Comparison of ENCODE assay signal across 9 cellular contexts in genomic region chr9:113582698-113583200, GRCh38.
DNase-seq lines count a peak whose midpoint lies in the region; ATAC-seq, FAIRE-seq and TF ChIP-seq lines count a peak whose summit lies in the region.
"Had no signal": no experiment of that assay in that cellular context is flagged by ENCODE, and none has a peak within 500 bp of the region (broad histone marks: within the 10 kb centered on the region; RNA-seq: fewer than 3 reads in every experiment).

No MANE protein-coding gene starts in this region.

- no peaks in the 10 kb centered on the region for H3K9me2 ChIP-seq in GM23248 (ENCODE audit: insufficient read depth)

- H3K36me3 Mint-ChIP-seq in CD4-positive, alpha-beta T cell (ENCODE audit: low read depth) = peaks cover 38% of the 10 kb centered on the region
- H3K36me3 Mint-ChIP-seq in natural killer cell (no peaks in the 10 kb centered on the region), H9 (ENCODE audit: insufficient read depth in 1 of 3, low read depth in 3 of 3) (peaks cover 0 to 14% (median 9%) of the 10 kb centered on the region in 3 experiments; a peak in 4 of 7 replicates)

- no peak for FAIRE-seq in GM12878 (lab: Jason Lieb, UNC)

- no peak overlapping the region for H4K8ac ChIP-seq in H9 (replicated peaks; ENCODE audit: insufficient read length, low read depth, low read length)

- H3K4me2 ChIP-seq in GM23248 (ENCODE audit: unreplicated experiment) = no peak overlapping the region
- H3K4me2 ChIP-seq in GM12878 (ENCODE audit: control insufficient read depth, insufficient read depth) = peak overlapping the region; percentile 95
- H3K4me2 ChIP-seq in H9 (ENCODE audit: insufficient read depth, insufficient read length, low read length) = no peak overlapping the region

- SMC1A ChIA-PET in GM12878 (lab: Charles Lee; ENCODE audit: uncharacterized antibody, unreplicated experiment) = interaction anchor here (0.7 to 7.5 kb wide), 21 partner anchors 9 to 363 kb away, joined by 3 to 323 read pairs (median 5); partner anchors contain the start of genes C9orf43, CDC26, POLE3 and PRPF4

- H3K9ac ChIP-seq in GM23248 (peak overlapping the region; percentile 32; the same call in 1 of the 2 replicates), GM12878 (ENCODE audit: control insufficient read depth, insufficient read depth, low read length) (peak overlapping the region; percentile 49), H9 (ENCODE audit: extremely low read depth, insufficient read length, low read length) (no peak overlapping the region)

- H2BK20ac ChIP-seq in H9 (ENCODE audit: low read depth, low read length, poor library complexity, severe bottlenecking) = no peak overlapping the region

- ATAC-seq in CD4-positive, alpha-beta T cell (ENCODE audit: poor library complexity) = no peak
- ATAC-seq in GM12878 = no peak
- no peak for ATAC-seq in natural killer cell
- no peak for ATAC-seq in HG03025 (IDR thresholded peaks at IDR 0.05; ENCODE audit: low FRiP score, unreplicated experiment)

- no peak for TF ChIP-seq RAD21 in GM12878 (IDR thresholded peaks at IDR 0.05; ENCODE audit: insufficient read depth, low read depth, low read length)

- H2BK120ac ChIP-seq in H9 (ENCODE audit: low read depth, low read length, poor library complexity, severe bottlenecking) = no peak overlapping the region

- TF ChIP-seq EP300 in GM12878 (IDR thresholded peaks at IDR 0.05; ENCODE audit: borderline replicate concordance in 1 of 2, control insufficient read depth in 1 of 2, low read depth in 2 of 2, low read length in 2 of 2) = no peak

- WGBS in GM23248 (ENCODE audit: low coverage in 1 of 2, low lambda C conversion rate in 2 of 2, missing lambda C conversion rate in 2 of 2), 2 experiments = 87 to 92% methylated on average over 6 of the region's 6 CpGs
- 85% methylated on average over 6 of the region's 6 CpGs for WGBS in GM12878 (ENCODE audit: insufficient coverage, insufficient replicate concordance, low lambda C conversion rate, missing lambda C conversion rate)
- WGBS in H9 (ENCODE audit: extremely low coverage, insufficient read length, low lambda C conversion rate) = no CpG with 5 or more reads among the region's 6 CpGs

- H3K9me3 ChIP-seq in CD4-positive, alpha-beta T cell (ENCODE audit: control insufficient read depth, low read length) = no peaks in the 10 kb centered on the region
- H3K9me3 ChIP-seq in GM23248 (ENCODE audit: low read depth) (no peaks in the 10 kb centered on the region), GM12878 (replicated peaks; ENCODE audit: control insufficient read depth, insufficient read depth, low read length) (no peaks in the 10 kb centered on the region), H9 (ENCODE audit: control insufficient read depth, low read depth, low read length) (no peaks in the 10 kb centered on the region)

- POLR2A ChIA-PET in CD4-positive, alpha-beta T cell (lab: Charles Lee) = interaction anchor here (0.8 to 5.6 kb wide), 9 partner anchors 12 to 308 kb away, joined by 3 to 59 read pairs (median 10); partner anchors contain the start of genes C9orf43, CDC26, HDHD3 and POLE3
- POLR2A ChIA-PET in GM12878 (lab: Charles Lee) = interaction anchor here (0.5 to 11.8 kb wide), 8 partner anchors 8 to 137 kb away, joined by 3 to 233 read pairs (median 6); no protein-coding TSS in a partner anchor

- 0 out of 2 replicates have a peak, but pooled peaks cover 15% of the 10 kb centered on the region for H3K79me2 ChIP-seq in GM23248 (ENCODE audit: insufficient read depth)
- H3K79me2 ChIP-seq in GM12878 (ENCODE audit: control insufficient read depth, insufficient read depth, low read length) = peaks cover 32% of the 10 kb centered on the region
- no peaks in the 10 kb centered on the region for H3K79me2 ChIP-seq in H9 (ENCODE audit: insufficient read depth, low read length)

- no peak for DNase-seq in CD4-positive, alpha-beta T cell
- no peak for DNase-seq in GM23248
- DNase-seq in GM12878 (ENCODE audit: low read depth, low spot score) = no peak
- no peak for DNase-seq in natural killer cell
- no peak for DNase-seq in H9
- no peak for DNase-seq in GM20000 (ENCODE audit: low spot score)
- DNase-seq in NCI-H82 (lab: John Stamatoyannopoulos, UW) = no peak
- DNase-seq: endodermal cell had no signal

- no peak overlapping the region for H2BK5ac ChIP-seq in H9 (ENCODE audit: insufficient read length, low read length)

- no peak overlapping the region for H3K23ac ChIP-seq in H9 (ENCODE audit: insufficient read length, low read depth, low read length)

- in situ Hi-C loops in GM23248 (cut with MboI) (loop anchor here (5.0 kb wide), 1 partner anchor 130 kb away; no protein-coding TSS in a partner anchor), GM12878 (cut with MboI) (loop anchor here (5.0 kb wide), 2 partner anchors 135 to 310 kb away; no protein-coding TSS in a partner anchor)

- no peak overlapping the region for H2BK12ac ChIP-seq in H9 (ENCODE audit: insufficient read length, low read depth, low read length)

- H3K4me1 Mint-ChIP-seq in CD4-positive, alpha-beta T cell (ENCODE audit: low read depth) = peaks cover 82% of the 10 kb centered on the region
- peaks cover 81 to 94% of the 10 kb centered on the region in 2 donors for H3K4me1 Mint-ChIP-seq in natural killer cell
- peaks cover 9% of the 10 kb centered on the region in 2 experiments; a peak in 3 of 4 replicates for H3K4me1 Mint-ChIP-seq in H9

- H3K18ac ChIP-seq in H9 (ENCODE audit: insufficient read length, low read depth, low read length) = no peak overlapping the region

- RAD21 ChIA-PET in GM12878 (lab: Charles Lee; ENCODE audit: unreplicated experiment) = interaction anchor here (1.0 to 15.8 kb wide), 16 partner anchors 10 to 308 kb away, joined by 3 to 481 read pairs (median 7); partner anchors contain the start of genes C9orf43, CDC26 and POLE3

- H3K14ac ChIP-seq in H9 (ENCODE audit: insufficient read depth, low read length) = no peak overlapping the region

- no peaks in the 10 kb centered on the region for H3K27me3 ChIP-seq in CD4-positive, alpha-beta T cell (ENCODE audit: control insufficient read depth, insufficient read depth, low read length)
- H3K27me3 ChIP-seq in GM23248 (replicated peaks; ENCODE audit: insufficient read depth) (no peaks in the 10 kb centered on the region), GM12878 (replicated peaks in 1 of 2; ENCODE audit: control insufficient read depth in 2 of 2, insufficient read depth in 2 of 2, low read length in 1 of 2) (no peaks in the 10 kb centered on the region), H9 (ENCODE audit: insufficient read depth, low read length) (no peaks in the 10 kb centered on the region)

- no TSS peak for BruUV-seq in GM12878 (replicated peaks; lab: Mats Ljungman, UMichigan)

- TF ChIP-seq CTCF in CD4-positive, alpha-beta T cell (IDR thresholded peaks at IDR 0.05) = no peak
- TF ChIP-seq CTCF in GM12878 (IDR thresholded peaks at IDR 0.05 in 2 of 3, conservative IDR thresholded peaks at IDR 0.05 in 1 of 3; ENCODE audit: control insufficient read depth in 2 of 3, extremely low read depth in 1 of 3, insufficient read depth in 1 of 3, low read depth in 3 of 3, low read length in 3 of 3) = no peak
- no peak for TF ChIP-seq CTCF in natural killer cell (IDR thresholded peaks at IDR 0.05)
- no peak for TF ChIP-seq CTCF in H9 (conservative IDR thresholded peaks at IDR 0.05)
- TF ChIP-seq CTCF in GM20000 (IDR thresholded peaks at IDR 0.05; ENCODE audit: extremely low read depth, missing control alignments) = no peak

- H2AK5ac ChIP-seq in H9 (ENCODE audit: insufficient read length, low read length) = no peak overlapping the region

- H4K91ac ChIP-seq in H9 (ENCODE audit: insufficient read length, low read depth, low read length) = no peak overlapping the region

- no peak overlapping the region for H3K4ac ChIP-seq in H9 (ENCODE audit: low read depth, low read length)

- H2AFZ ChIP-seq in GM23248 = no peak overlapping the region
- no peak overlapping the region for H2AFZ ChIP-seq in GM12878 (ENCODE audit: control insufficient read depth, low read depth, low read length)
- H2AFZ ChIP-seq in H9 (ENCODE audit: low read length) = no peak overlapping the region

- H3K27ac Mint-ChIP-seq in CD4-positive, alpha-beta T cell = peak overlapping the region; percentile 94
- H3K27ac Mint-ChIP-seq in natural killer cell (peak overlapping the region; percentile 92 to 93), H9 (peak overlapping the region in 1 of 3 experiments; percentile 35; a peak in 1 of 7 replicates)
- H3K27ac Mint-ChIP-seq: endodermal cell had no signal

- H2BK15ac ChIP-seq in H9 (ENCODE audit: low read depth, low read length) = no peak overlapping the region

- intact Hi-C loops in CD4-positive, alpha-beta T cell (cut with DNase I, micrococcal nuclease) = loop anchor here (2.0 to 5.0 kb wide), 6 partner anchors 64 to 360 kb away; partner anchors contain the start of genes ALAD (in 1 of the 2), FKBP15 (in 1 of the 2) and SLC31A1 (in 1 of the 2)
- intact Hi-C loops in GM12878 (cut with micrococcal nuclease; ENCODE audit: unreplicated experiment) = loop anchor here (2.0 kb wide), 1 partner anchor 136 kb away; no protein-coding TSS in a partner anchor
- intact Hi-C loops in natural killer cell (cut with micrococcal nuclease) = loop anchor here (1.0 kb wide), 1 partner anchor 308 kb away; no protein-coding TSS in a partner anchor

- H3T11ph ChIP-seq in H9 (ENCODE audit: low read length) = no peak overlapping the region

- no peaks in the 10 kb centered on the region for H3K79me1 ChIP-seq in H9 (ENCODE audit: insufficient read depth, low read depth, low read length, poor library complexity, severe bottlenecking)

- H3K56ac ChIP-seq in H9 (ENCODE audit: insufficient read length, low read depth, low read length) = no peak overlapping the region

- CTCF ChIA-PET in CD4-positive, alpha-beta T cell (lab: Charles Lee) = interaction anchor here (0.9 to 1.7 kb wide), 2 partner anchors 9 to 172 kb away, joined by 5 read pairs; partner anchors contain the start of genes C9orf43 and POLE3
- CTCF ChIA-PET in GM12878 (lab: Yijun Ruan, JAX) = interaction anchor here (0.7 to 18.0 kb wide), 18 partner anchors 9 to 310 kb away, joined by 3 to 565 read pairs (median 5); partner anchors contain the start of genes ALAD, BSPRY, C9orf43 and POLE3

- H3K9me3 Mint-ChIP-seq in CD4-positive, alpha-beta T cell = no peaks in the 10 kb centered on the region
- H3K9me3 Mint-ChIP-seq in natural killer cell (no peaks in the 10 kb centered on the region), H9 (no peaks in the 10 kb centered on the region)
- H3K9me3 Mint-ChIP-seq: endodermal cell had no signal

- H3K27ac ChIP-seq in CD4-positive, alpha-beta T cell (ENCODE audit: low read depth, low read length) = peak overlapping the region; percentile 77
- H3K27ac ChIP-seq in GM23248 (no peak overlapping the region), GM12878 (ENCODE audit: control insufficient read depth, insufficient read depth) (peak overlapping the region; percentile 70), H9 (ENCODE audit: insufficient read length, low read depth, low read length) (no peak overlapping the region)

- H3K4me3 ChIP-seq in GM23248 (no peak overlapping the region), GM12878 (peak overlapping the region; percentile 33; the same call in 1 of the 2 replicates)

- H3K23me2 ChIP-seq in H9 (ENCODE audit: insufficient read length, low read depth, low read length, poor library complexity, severe bottlenecking) = no peaks in the 10 kb centered on the region

- no peaks in the 10 kb centered on the region for H4K20me1 ChIP-seq in GM23248 (ENCODE audit: insufficient read depth)
- no peaks in the 10 kb centered on the region for H4K20me1 ChIP-seq in GM12878 (ENCODE audit: control insufficient read depth, insufficient read depth)
- no peaks in the 10 kb centered on the region for H4K20me1 ChIP-seq in H9 (ENCODE audit: control insufficient read depth, insufficient read depth, insufficient read length)

- peaks cover 40% of the 10 kb centered on the region for H3K4me1 ChIP-seq in GM23248 (ENCODE audit: insufficient read depth)
- H3K4me1 ChIP-seq in GM12878 (ENCODE audit: control insufficient read depth, insufficient read depth, low read length) = peaks cover 58% of the 10 kb centered on the region
- peaks cover 2% of the 10 kb centered on the region; the same call in 1 of the 2 replicates for H3K4me1 ChIP-seq in H9 (ENCODE audit: insufficient read depth, low read length)

- H3F3A ChIP-seq in GM23248 (ENCODE audit: insufficient read depth) = peaks cover 27% of the 10 kb centered on the region

- peak overlapping the region; percentile 81 for H3K4me3 Mint-ChIP-seq in CD4-positive, alpha-beta T cell
- H3K4me3 Mint-ChIP-seq in natural killer cell = peak overlapping the region; percentile 40
- no peak overlapping the region for H3K4me3 Mint-ChIP-seq in H9
- H3K4me3 Mint-ChIP-seq: endodermal cell had no signal

- TF ChIP-seq POLR2A in GM12878 (IDR thresholded peaks at IDR 0.05; ENCODE audit: low read depth, low read length) = no peak

- H4K5ac ChIP-seq in H9 (ENCODE audit: insufficient read length, low read depth, low read length) = no peak overlapping the region

- no peaks in the 10 kb centered on the region for H3K27me3 Mint-ChIP-seq in CD4-positive, alpha-beta T cell
- H3K27me3 Mint-ChIP-seq in natural killer cell (ENCODE audit: low read depth in 2 of 2) (no peaks in the 10 kb centered on the region), H9 (ENCODE audit: low read depth) (no peaks in the 10 kb centered on the region)

- H3K36me3 ChIP-seq in GM23248 (ENCODE audit: low read depth) (peaks cover 13% of the 10 kb centered on the region), GM12878 (ENCODE audit: control insufficient read depth in 2 of 2, insufficient read depth in 2 of 2, low read length in 1 of 2) (peaks cover 23 to 30% of the 10 kb centered on the region in 2 experiments)

Comparison
In these comparisons a context has a peak if more than half of its experiments do, and no peak if none do; other contexts are left out.
1. H3K27ac ChIP-seq: peak in CD4-positive, alpha-beta T cell (single experiment) and GM12878 (single experiment); none in GM23248 (single experiment) and H9 (single experiment).
2. H3K4me3 Mint-ChIP-seq: peak in CD4-positive, alpha-beta T cell (single experiment) and natural killer cell (single experiment); none in H9 (0 of 2).